10 cellular contexts compared by ENCODE assay signal in genomic region chr12:108802666-108803036, GRCh38. TPM values are rescaled to one million over a fixed set of nuclear protein-coding genes. Genes with fewer than 3 reads are reported as not detected.
A peak's percentile ranks its signal among the peaks of the same experiment; 100 is the strongest.
DNase-seq lines count a peak whose midpoint lies in the region; TF ChIP-seq lines count a peak whose summit lies in the region.
"Had no signal": no experiment of that assay in that cellular context is flagged by ENCODE, and none has a peak within 500 bp of the region (broad histone marks: within the 10 kb centered on the region; RNA-seq: fewer than 3 reads in every experiment).

No MANE protein-coding gene starts in this region.

- no peak overlapping the region for H3K4me2 ChIP-seq in MM.1S (ENCODE audit: low read depth, low read length)

- H3K4me1 ChIP-seq in NT2/D1 (ENCODE audit: insufficient read depth, insufficient read length) (no peaks in the 10 kb centered on the region), duodenal mucosa (ENCODE audit: control insufficient read depth in 1 of 2, insufficient read depth in 2 of 2, low read length in 2 of 2) (peaks cover 3 to 14% of the 10 kb centered on the region in 2 donors), mucosa of stomach (ENCODE audit: control insufficient read depth, insufficient read depth, low read length) (no peaks in the 10 kb centered on the region), MM.1S (ENCODE audit: low read length) (peaks cover 5% of the 10 kb centered on the region; the same call in 1 of the 2 replicates)

- TF ChIP-seq CTCF in MM.1S (IDR thresholded peaks at IDR 0.05; ENCODE audit: low read length): no peak

- H4K20me1 ChIP-seq in MM.1S (ENCODE audit: insufficient read depth, low read length): no peaks in the 10 kb centered on the region

- peak overlapping the region; percentile 34 for H3K9ac ChIP-seq in NT2/D1 (ENCODE audit: insufficient read length, low read depth)
- H3K9ac ChIP-seq in duodenal mucosa (ENCODE audit: low read depth in 1 of 2, low read length in 2 of 2): no peak overlapping the region
- peak overlapping the region; percentile 16 for H3K9ac ChIP-seq in mucosa of stomach (ENCODE audit: low read length)
- H3K9ac ChIP-seq in MM.1S (ENCODE audit: low read length): no peak overlapping the region

- H3K27me3 ChIP-seq in NT2/D1 (ENCODE audit: insufficient read depth, insufficient read length): no peaks in the 10 kb centered on the region
- no peaks in the 10 kb centered on the region for H3K27me3 ChIP-seq in duodenal mucosa (ENCODE audit: control insufficient read depth in 1 of 2, insufficient read depth in 2 of 2, low read length in 2 of 2)
- H3K27me3 ChIP-seq in mucosa of stomach (ENCODE audit: control insufficient read depth, insufficient read depth, low read length): no peaks in the 10 kb centered on the region
- no peaks in the 10 kb centered on the region for H3K27me3 ChIP-seq in MM.1S (replicated peaks; ENCODE audit: insufficient read depth, low read length)
- H3K27me3 ChIP-seq: foreskin keratinocyte had no signal

- H3K4me3 ChIP-seq in NT2/D1 (ENCODE audit: insufficient read length, low read depth): no peak overlapping the region
- no peak overlapping the region for H3K4me3 ChIP-seq in duodenal mucosa (ENCODE audit: low read depth in 1 of 2, low read length in 2 of 2)
- no peak overlapping the region for H3K4me3 ChIP-seq in mucosa of stomach (ENCODE audit: low read length)
- no peak overlapping the region for H3K4me3 ChIP-seq in MM.1S (ENCODE audit: low read length)

- peaks cover 75% of the 10 kb centered on the region for H3K36me3 ChIP-seq in NT2/D1 (ENCODE audit: insufficient read depth, insufficient read length, low read length)
- peaks cover 54 to 74% of the 10 kb centered on the region in 2 donors for H3K36me3 ChIP-seq in duodenal mucosa (ENCODE audit: control insufficient read depth in 1 of 2, insufficient read depth in 2 of 2, low read length in 2 of 2)
- peaks cover 12% of the 10 kb centered on the region for H3K36me3 ChIP-seq in mucosa of stomach (ENCODE audit: control insufficient read depth, insufficient read depth, low read length)
- peaks cover 5% of the 10 kb centered on the region for H3K36me3 ChIP-seq in MM.1S (replicated peaks; ENCODE audit: insufficient read depth, low read length)

- no peaks in the 10 kb centered on the region for H3K9me2 ChIP-seq in MM.1S (replicated peaks; ENCODE audit: insufficient read depth, low read length)

- peaks cover 16% of the 10 kb centered on the region; the same call in 1 of the 2 replicates for H3F3A ChIP-seq in MM.1S (ENCODE audit: insufficient read depth, low read length)

- peak overlapping the region; percentile 75 for H3K27ac ChIP-seq in duodenal mucosa (ENCODE audit: low read depth, low read length)
- peak overlapping the region; percentile 45 for H3K27ac ChIP-seq in temporal lobe (ENCODE audit: low read depth, low read length)
- H3K27ac ChIP-seq in MM.1S (ENCODE audit: low read length): no peak overlapping the region

- H3K79me2 ChIP-seq in MM.1S (ENCODE audit: low read length): peaks cover 17% of the 10 kb centered on the region

- H3K9me3 ChIP-seq in NT2/D1 (ENCODE audit: insufficient read depth, low read length) (peaks cover 7% of the 10 kb centered on the region; the same call in 1 of the 2 replicates), duodenal mucosa (ENCODE audit: control insufficient read depth in 1 of 2, low read length in 2 of 2) (no peaks in the 10 kb centered on the region), mucosa of stomach (ENCODE audit: control insufficient read depth, low read length) (no peaks in the 10 kb centered on the region), MM.1S (replicated peaks; ENCODE audit: insufficient read depth, low read length) (no peaks in the 10 kb centered on the region)

- H2AFZ ChIP-seq in MM.1S (ENCODE audit: low read length): no peak overlapping the region

- DNase-seq in NT2/D1 (ENCODE audit: low read depth, low spot score): no peak
- DNase-seq in amniotic stem cell (lab: John Stamatoyannopoulos, UW): no peak
- DNase-seq in activated CD4-positive, alpha-beta T cell treated with anti-CD3 and anti-CD28 coated beads, Interleukin-2, amount 50 U/mL, for 1 hour: no peak
- DNase-seq in MM.1S: no peak
- no peak for DNase-seq in OCI-M1 (lab: John Stamatoyannopoulos, UW)
- DNase-seq: NCI-H1092 treated with DMSO at 0.1 percent for 48 hours had no signal

RNA-seq across cellular contexts. Expression of gene SSH1, which starts 54.7 kb away (rescaled TPM):
- total RNA-seq in temporal lobe: 6.6 TPM

Comparison
In these comparisons a context has a peak if more than half of its experiments do, and no peak if none do; other contexts are left out.
1. H3K9ac ChIP-seq: peak in NT2/D1 (single experiment) and mucosa of stomach (single experiment); none in duodenal mucosa (0 of 2) and MM.1S (single experiment).